ENCODE assay signal across 11 cellular contexts in genomic region chr10:23656735-23657134, GRCh38.
DNase-seq lines count a peak whose midpoint lies in the region; ATAC-seq, FAIRE-seq and TF ChIP-seq lines count a peak whose summit lies in the region.
"Had no signal": no experiment of that assay in that cellular context is flagged by ENCODE, and none has a peak within 500 bp of the region (broad histone marks: within the 10 kb centered on the region; RNA-seq: fewer than 3 reads in every experiment).

No MANE protein-coding gene starts in this region.

- H2BK5ac ChIP-seq in H1 (ENCODE audit: low read depth, low read length), result no peak overlapping the region

- peak; percentile 20 for DNase-seq in DND-41
- no peak for DNase-seq in H1 (ENCODE audit: low read depth in 1 of 2, low spot score in 2 of 2)
- DNase-seq in neural progenitor cell (ENCODE audit: low spot score), result peak; percentile 41
- DNase-seq in GM10266 (ENCODE audit: extremely low spot score), result no peak
- no peak for DNase-seq in NCI-H1436 treated with DMSO at 0.1 percent for 48 hours (lab: John Stamatoyannopoulos, UW)
- no peak for DNase-seq in aorta
- DNase-seq in NCI-H774 (lab: John Stamatoyannopoulos, UW), result no peak

- H2BK12ac ChIP-seq in H1 (ENCODE audit: low read depth, low read length), result no peak overlapping the region

- no peak overlapping the region for H3K27ac Mint-ChIP-seq in neural progenitor cell
- H3K27ac Mint-ChIP-seq: activated T-helper 1 cell treated with anti-CD3 and anti-CD28 coated beads, Interleukin-12 subunit alpha, Interleukin-12 subunit beta, Interleukin-2, Interleukin-4 antibody, amounts not matched to agents 30 ng/mL and 10 ng/mL and 1 ng/mL, durations not matched to agents 14 hours and 24 hours and 36 hours had no signal

- no peak overlapping the region for H3K4me2 ChIP-seq in DND-41 (ENCODE audit: insufficient read depth, low read length)
- H3K4me2 ChIP-seq in KMS-11, result no peak overlapping the region
- H3K4me2 ChIP-seq in H1 (ENCODE audit: insufficient read depth in 1 of 2, low read depth in 2 of 2, low read length in 2 of 2), result no peak overlapping the region
- H3K4me2 ChIP-seq in neural progenitor cell, result no peak overlapping the region

- no peak for FAIRE-seq in H1 (lab: Jason Lieb, UNC)
- FAIRE-seq: GM18507, K562 had no signal

- H3K36me3 ChIP-seq in DND-41 (ENCODE audit: insufficient read depth, low read length), result no peaks in the 10 kb centered on the region
- H3K36me3 ChIP-seq in KMS-11 (ENCODE audit: insufficient read depth), result no peaks in the 10 kb centered on the region
- H3K36me3 ChIP-seq in H1 (ENCODE audit: control insufficient read depth in 2 of 4, insufficient read depth in 4 of 4, low read length in 3 of 4), result no peaks in the 10 kb centered on the region
- H3K36me3 ChIP-seq in neural progenitor cell, result no peaks in the 10 kb centered on the region
- H3K36me3 ChIP-seq in aorta (ENCODE audit: control insufficient read depth in 1 of 2, insufficient read depth in 2 of 2, low read length in 1 of 2), result no peaks in the 10 kb centered on the region

- H2BK15ac ChIP-seq in H1 (ENCODE audit: low read length), result no peak overlapping the region

- TF ChIP-seq CTCF in DND-41 (IDR thresholded peaks at IDR 0.05; ENCODE audit: borderline replicate concordance, extremely low read depth, low read length, poor library complexity, severe bottlenecking) (peak; percentile 73), KMS-11 (conservative IDR thresholded peaks at IDR 0.05; ENCODE audit: low read depth, low read length) (peak; percentile 50), H1 (IDR thresholded peaks at IDR 0.05; ENCODE audit: control extremely low read depth in 1 of 3, insufficient read depth in 1 of 3, low read depth in 1 of 3, low read length in 3 of 3) (peak in 2 of 3 experiments; percentile 60 to 65; a peak in 3 of 4 replicates), neural progenitor cell (IDR thresholded peaks at IDR 0.05) (peak; percentile 66), GM10266 (IDR thresholded peaks at IDR 0.05; ENCODE audit: control insufficient read depth, insufficient read depth, low read depth, missing control alignments) (no peak)

- H4K91ac ChIP-seq in H1 (replicated peaks; ENCODE audit: insufficient read length, low read length), result no peak overlapping the region

- no peak overlapping the region for H3K23ac ChIP-seq in H1 (ENCODE audit: insufficient read length)

- peaks cover 7% of the 10 kb centered on the region for H3K27me3 Mint-ChIP-seq in neural progenitor cell (ENCODE audit: insufficient read depth, low read depth)

- H3K56ac ChIP-seq in H1 (replicated peaks; ENCODE audit: insufficient read length, low read depth, low read length), result no peak overlapping the region

- H4K20me1 ChIP-seq in DND-41 (ENCODE audit: insufficient read depth, low read length) (no peaks in the 10 kb centered on the region), KMS-11 (ENCODE audit: insufficient read depth) (no peaks in the 10 kb centered on the region), H1 (replicated peaks in 1 of 2; ENCODE audit: control insufficient read depth in 1 of 2, insufficient read depth in 2 of 2, low read length in 2 of 2) (no peaks in the 10 kb centered on the region), neural progenitor cell (ENCODE audit: low read depth) (no peaks in the 10 kb centered on the region)

- H2BK120ac ChIP-seq in H1 (replicated peaks; ENCODE audit: low read depth, low read length), result no peak overlapping the region

- no peaks in the 10 kb centered on the region for H3K4me1 ChIP-seq in DND-41 (ENCODE audit: insufficient read depth, low read length)
- H3K4me1 ChIP-seq in KMS-11 (ENCODE audit: low read depth, poor library complexity, severe bottlenecking), result no peaks in the 10 kb centered on the region
- H3K4me1 ChIP-seq in H1 (replicated peaks in 1 of 4; ENCODE audit: control insufficient read depth in 3 of 4, insufficient read depth in 4 of 4, low read length in 3 of 4), result no peaks in the 10 kb centered on the region
- H3K4me1 ChIP-seq in neural progenitor cell, result no peaks in the 10 kb centered on the region
- H3K4me1 ChIP-seq in aorta (ENCODE audit: control insufficient read depth in 1 of 2, insufficient read depth in 2 of 2, low read length in 2 of 2), result no peaks in the 10 kb centered on the region

- TF ChIP-seq EP300 in H1 (IDR thresholded peaks at IDR 0.05; ENCODE audit: borderline replicate concordance in 1 of 2, low read depth in 2 of 2, low read length in 2 of 2), result no peak

- no peak overlapping the region for H2AK5ac ChIP-seq in H1 (ENCODE audit: low read depth, low read length)

- POLR2A ChIA-PET in H1 (lab: Charles Lee; ENCODE audit: partially characterized antibody), result no interaction called here

- CTCF ChIA-PET in H1 (lab: Charles Lee; ENCODE audit: partially characterized antibody), result interaction anchor here (0.6 to 4.0 kb wide), 29 partner anchors 8 to 444 kb away, joined by 3 to 23 read pairs (median 3); no protein-coding TSS in a partner anchor

- H3K27ac ChIP-seq in DND-41 (ENCODE audit: low read length) (no peak overlapping the region), KMS-11 (no peak overlapping the region), H1 (ENCODE audit: low read depth, low read length) (no peak overlapping the region), neural progenitor cell (no peak overlapping the region), aorta (ENCODE audit: low read depth in 1 of 2, low read length in 2 of 2) (no peak overlapping the region)

- no peak overlapping the region for H4K8ac ChIP-seq in H1 (ENCODE audit: extremely low read depth, insufficient read depth, low read length)

- no peaks in the 10 kb centered on the region for H3F3A ChIP-seq in neural progenitor cell (ENCODE audit: low read depth)

- intact Hi-C loops in aorta (cut with DNase I), result loop anchor here in 1 of 2 donors (1.0 to 5.0 kb wide), 2 partner anchors 140 to 339 kb away; no protein-coding TSS in a partner anchor

- H3K4me1 Mint-ChIP-seq in neural progenitor cell, result peaks cover 15% of the 10 kb centered on the region

- H4K5ac ChIP-seq in H1 (ENCODE audit: insufficient read length, low read depth, low read length), result no peak overlapping the region

- H3K9me3 Mint-ChIP-seq in neural progenitor cell, result no peaks in the 10 kb centered on the region
- H3K9me3 Mint-ChIP-seq: activated T-helper 1 cell treated with anti-CD3 and anti-CD28 coated beads, Interleukin-12 subunit alpha, Interleukin-12 subunit beta, Interleukin-2, Interleukin-4 antibody, amounts not matched to agents 30 ng/mL and 10 ng/mL and 1 ng/mL, durations not matched to agents 14 hours and 24 hours and 36 hours had no signal

- H3K4ac ChIP-seq in H1 (replicated peaks; ENCODE audit: insufficient read length, low read depth, low read length), result no peak overlapping the region

- H3K18ac ChIP-seq in H1 (ENCODE audit: extremely low read depth, low read length), result no peak overlapping the region

- H2AFZ ChIP-seq in DND-41 (ENCODE audit: low read depth, low read length), result no peak overlapping the region
- no peak overlapping the region for H2AFZ ChIP-seq in KMS-11 (ENCODE audit: low read depth)
- no peak overlapping the region for H2AFZ ChIP-seq in H1 (ENCODE audit: low read length)
- H2AFZ ChIP-seq in neural progenitor cell (replicated peaks), result no peak overlapping the region

- no peaks in the 10 kb centered on the region for H3K23me2 ChIP-seq in H1 (ENCODE audit: low read depth, low read length)

- no peak overlapping the region for H3K4me3 ChIP-seq in DND-41 (ENCODE audit: low read depth in 1 of 2, low read length in 2 of 2)
- no peak overlapping the region for H3K4me3 ChIP-seq in KMS-11 (IDR thresholded peaks at IDR 0.05; ENCODE audit: insufficient read depth, low read depth, low read length)
- H3K4me3 ChIP-seq in H1 (ENCODE audit: extremely low read depth in 1 of 4, insufficient read depth in 2 of 4, low read depth in 3 of 4, low read length in 4 of 4), result no peak overlapping the region
- no peak overlapping the region for H3K4me3 ChIP-seq in neural progenitor cell
- H3K4me3 ChIP-seq in aorta (ENCODE audit: low read length in 2 of 2), result no peak overlapping the region
- H3K4me3 ChIP-seq: K562 had no signal

- ATAC-seq in DND-41 (ENCODE audit: insufficient read depth, low read depth), result no peak; the same call in 2 of the 3 replicates
- ATAC-seq in aorta (ENCODE audit: low FRiP score), result no peak
- ATAC-seq: K562 had no signal

- no peak overlapping the region for H3K4me3 Mint-ChIP-seq in neural progenitor cell
- H3K4me3 Mint-ChIP-seq: activated T-helper 1 cell treated with anti-CD3 and anti-CD28 coated beads, Interleukin-12 subunit alpha, Interleukin-12 subunit beta, Interleukin-2, Interleukin-4 antibody, amounts not matched to agents 30 ng/mL and 10 ng/mL and 1 ng/mL, durations not matched to agents 14 hours and 24 hours and 36 hours had no signal

- H3K79me2 ChIP-seq in DND-41 (ENCODE audit: insufficient read depth, low read length), result no peaks in the 10 kb centered on the region
- no peaks in the 10 kb centered on the region for H3K79me2 ChIP-seq in KMS-11 (ENCODE audit: insufficient read depth, low read depth)
- H3K79me2 ChIP-seq in H1 (ENCODE audit: control insufficient read depth in 1 of 2, insufficient read depth in 2 of 2, low read length in 2 of 2), result no peaks in the 10 kb centered on the region
- no peaks in the 10 kb centered on the region for H3K79me2 ChIP-seq in neural progenitor cell (ENCODE audit: low read depth)

- H3K9ac ChIP-seq in DND-41 (ENCODE audit: low read depth, low read length) (no peak overlapping the region), KMS-11 (no peak overlapping the region), H1 (replicated peaks in 1 of 4; ENCODE audit: extremely low read depth in 1 of 4, low read depth in 3 of 4, low read length in 3 of 4) (no peak overlapping the region), neural progenitor cell (no peak overlapping the region)

- no peak overlapping the region for H3K14ac ChIP-seq in H1 (ENCODE audit: insufficient read length)

- no peaks in the 10 kb centered on the region for H3K36me3 Mint-ChIP-seq in neural progenitor cell

- TF ChIP-seq POLR2A in H1 (IDR thresholded peaks at IDR 0.05; ENCODE audit: control extremely low read depth in 1 of 2, low read depth in 2 of 2, low read length in 2 of 2), result no peak

- H3K27me3 ChIP-seq in DND-41 (ENCODE audit: insufficient read depth, low read length, poor library complexity) (no peaks in the 10 kb centered on the region), KMS-11 (ENCODE audit: insufficient read depth, low read depth) (no peaks in the 10 kb centered on the region), H1 (replicated peaks in 1 of 4; ENCODE audit: control insufficient read depth in 3 of 4, extremely low read depth in 1 of 4, insufficient read depth in 3 of 4, low read length in 3 of 4) (no peaks in the 10 kb centered on the region), neural progenitor cell (no peaks in the 10 kb centered on the region), aorta (ENCODE audit: control insufficient read depth in 1 of 2, insufficient read depth in 2 of 2, low read length in 1 of 2) (peaks cover 0 to 2% of the 10 kb centered on the region in 2 donors)

- H2BK20ac ChIP-seq in H1 (ENCODE audit: low read length), result no peak overlapping the region

- H3K9me3 ChIP-seq in DND-41 (ENCODE audit: insufficient read depth, low read length, severe bottlenecking), result no peaks in the 10 kb centered on the region
- no peaks in the 10 kb centered on the region for H3K9me3 ChIP-seq in H1 (ENCODE audit: insufficient read depth in 2 of 2, low read depth in 1 of 2, low read length in 1 of 2)
- no peaks in the 10 kb centered on the region for H3K9me3 ChIP-seq in neural progenitor cell (ENCODE audit: low read depth)
- H3K9me3 ChIP-seq in aorta (ENCODE audit: control insufficient read depth, low read length), result peaks cover 2% of the 10 kb centered on the region

- H3K79me1 ChIP-seq in H1 (ENCODE audit: low read depth, low read length), result no peaks in the 10 kb centered on the region; the same call in 1 of the 2 replicates

- peak; percentile 71 to 79 for TF ChIP-seq RAD21 in H1 (IDR thresholded peaks at IDR 0.05 in 1 of 2, conservative IDR thresholded peaks at IDR 0.05 in 1 of 2; ENCODE audit: low read depth in 2 of 2, low read length in 2 of 2)

Comparison
In these comparisons a context has a peak if more than half of its experiments do, and no peak if none do; other contexts are left out.
1. DNase-seq: peak in DND-41 (single experiment) and neural progenitor cell (single experiment); none in H1 (0 of 2), GM10266 (single experiment), NCI-H1436 treated with DMSO at 0.1 percent for 48 hours (single experiment), aorta (0 of 2) and NCI-H774 (single experiment).